Comparison of ENCODE assay signal across 20 cellular contexts in genomic region chr12:124434951-124435805, GRCh38.
A peak's percentile ranks its signal among the peaks of the same experiment; 100 is the strongest.
DNase-seq lines count a peak whose midpoint lies in the region; ATAC-seq, FAIRE-seq and TF ChIP-seq lines count a peak whose summit lies in the region.
"Had no signal": no experiment of that assay in that cellular context is flagged by ENCODE, and none has a peak within 500 bp of the region (broad histone marks: within the 10 kb centered on the region; RNA-seq: fewer than 3 reads in every experiment).

No MANE protein-coding gene starts in this region.

- TF ChIP-seq RAD21 in K562 (CRISPR knock-in tag; conservative IDR thresholded peaks at IDR 0.05 in 1 of 2, IDR thresholded peaks at IDR 0.05 in 1 of 2): no peak

- no peak for FAIRE-seq in K562 (lab: Jason Lieb, UNC)
- FAIRE-seq: keratinocyte had no signal

- peaks cover 19 to 26% of the 10 kb centered on the region in 2 donors for H3K4me1 Mint-ChIP-seq in natural killer cell treated with Interleukin-12 subunit alpha and Interleukin-12 subunit beta and Interleukin-15 and Interleukin-18, amount 100 ng/mL, for 72 hours (ENCODE audit: low read depth in 2 of 2)
- H3K4me1 Mint-ChIP-seq in natural killer cell: peaks cover 17 to 58% of the 10 kb centered on the region in 2 donors

- H4K20me1 ChIP-seq in K562 (replicated peaks; ENCODE audit: control insufficient read depth, insufficient read depth, low read length): no peaks in the 10 kb centered on the region; the same call in 1 of the 2 replicates

- 87% methylated on average over 12 of the region's 17 CpGs for WGBS in K562 (ENCODE audit: insufficient coverage, low coverage, missing lambda C conversion rate)
- 69 to 77% methylated on average over 14 to 17 of the region's 17 CpGs for WGBS in mesodermal cell (ENCODE audit: insufficient coverage in 2 of 2), 2 experiments
- 84% methylated on average over 14 to 16 of the region's 17 CpGs for WGBS in upper lobe of left lung, 2 donors

- H3K36me3 ChIP-seq in K562 (ENCODE audit: control insufficient read depth, insufficient read depth, low read length): peaks cover 29% of the 10 kb centered on the region
- H3K36me3 ChIP-seq in mesodermal cell (ENCODE audit: control insufficient read depth, insufficient read depth, low read length): peaks cover 37% of the 10 kb centered on the region
- H3K36me3 ChIP-seq in vagina: peaks cover 0 to 15% of the 10 kb centered on the region in 2 donors
- peaks cover 9 to 43% (median 25%) of the 10 kb centered on the region in 4 donors for H3K36me3 ChIP-seq in upper lobe of left lung
- H3K36me3 ChIP-seq: colonic mucosa had no signal

- no peak overlapping the region for H3K27ac Mint-ChIP-seq in natural killer cell treated with Interleukin-12 subunit alpha and Interleukin-12 subunit beta and Interleukin-15 and Interleukin-18, amount 100 ng/mL, for 72 hours
- peak overlapping the region in 1 of 2 donors; percentile 64 for H3K27ac Mint-ChIP-seq in natural killer cell

- H2AFZ ChIP-seq in K562 (ENCODE audit: low read depth, low read length): no peak overlapping the region

- H3K9ac ChIP-seq in K562 (ENCODE audit: insufficient read depth in 1 of 2, low read depth in 2 of 2, low read length in 2 of 2): no peak overlapping the region

- POLR2A ChIA-PET in K562 (lab: Yijun Ruan, JAX): interaction anchor here (0.6 kb wide), 1 partner anchor 119 kb away, joined by 3 read pairs; no protein-coding TSS in a partner anchor

- TF ChIP-seq EP300 in K562 (IDR thresholded peaks at IDR 0.05; ENCODE audit: low read length): no peak
- no peak for TF ChIP-seq EP300 in upper lobe of left lung (IDR thresholded peaks at IDR 0.05)

- no peaks in the 10 kb centered on the region for H3K27me3 ChIP-seq in K562 (ENCODE audit: control insufficient read depth in 2 of 2, insufficient read depth in 2 of 2, low read length in 2 of 2)
- no peaks in the 10 kb centered on the region for H3K27me3 ChIP-seq in vagina
- no peaks in the 10 kb centered on the region for H3K27me3 ChIP-seq in upper lobe of left lung
- H3K27me3 ChIP-seq: adrenal gland, colonic mucosa had no signal

- H3K4me3 ChIP-seq in K562 (no peak overlapping the region), mesodermal cell (ENCODE audit: extremely low read depth, insufficient read depth, low read length, poor library complexity, severe bottlenecking) (no peak overlapping the region), vagina (no peak overlapping the region), upper lobe of left lung (no peak overlapping the region)
- H3K4me3 ChIP-seq: adrenal gland, colonic mucosa had no signal

- H3K27ac ChIP-seq in K562 (ENCODE audit: extremely low read depth, low read depth, low read length) (no peak overlapping the region), mesodermal cell (ENCODE audit: low read depth, low read length, severe bottlenecking) (peak overlapping the region; percentile 36), vagina (peak overlapping the region; percentile 8), upper lobe of left lung (peak overlapping the region in 2 of 4 donors; percentile 4 to 28)
- H3K27ac ChIP-seq: colonic mucosa had no signal

- H3K79me2 ChIP-seq in K562 (ENCODE audit: control insufficient read depth, insufficient read depth, low read length): no peaks in the 10 kb centered on the region

- no peak for TF ChIP-seq POLR2A in K562 (conservative IDR thresholded peaks at IDR 0.05)
- TF ChIP-seq POLR2A in vagina (IDR thresholded peaks at IDR 0.05): no peak
- TF ChIP-seq POLR2A in upper lobe of left lung (IDR thresholded peaks at IDR 0.05): no peak

- intact Hi-C loops in natural killer cell (cut with micrococcal nuclease): no loop called here
- intact Hi-C loops in K562 (cut with micrococcal nuclease): no loop called here
- intact Hi-C loops in vagina (cut with DNase I): no loop called here

- DNase-seq in natural killer cell treated with Interleukin-12 subunit alpha and Interleukin-12 subunit beta and Interleukin-15 and Interleukin-18, amount 100 ng/mL, for 72 hours (ENCODE audit: low spot score): peak; percentile 13
- no peak for DNase-seq in natural killer cell
- no peak for DNase-seq in K562 (ENCODE audit: extremely low read depth in 1 of 4, low spot score in 3 of 4)
- no peak for DNase-seq in vagina (ENCODE audit: extremely low spot score in 2 of 2)
- DNase-seq in upper lobe of left lung: no peak
- no peak for DNase-seq in kidney glomerular epithelial cell (lab: John Stamatoyannopoulos, UW)
- DNase-seq in GM20000 (ENCODE audit: low spot score): no peak
- DNase-seq: activated CD4-positive, alpha-beta T cell treated with anti-CD3 and anti-CD28 coated beads, Interleukin-2, amount 50 U/mL, for 1 hour; activated T-cell treated with anti-CD3 and anti-CD28 coated beads, Interleukin-2, amount 50 U/mL, for 4 hours; adrenal gland; colonic mucosa; erythroblast; Karpas-422; NCI-H1417 treated with DMSO at 0.1 percent for 48 hours; NCI-H2227 treated with DMSO at 0.1 percent for 48 hours; SHP77 treated with DMSO at 0.1 percent for 48 hours; stimulated activated naive CD4-positive, alpha-beta T cell treated with Interleukin-2 at 50 U/mL for 16 hours; T1000 had no signal

- in situ Hi-C loops in K562 (cut with MboI): no loop called here

- H3K27me3 Mint-ChIP-seq in natural killer cell treated with Interleukin-12 subunit alpha and Interleukin-12 subunit beta and Interleukin-15 and Interleukin-18, amount 100 ng/mL, for 72 hours: no peaks in the 10 kb centered on the region
- no peaks in the 10 kb centered on the region for H3K27me3 Mint-ChIP-seq in natural killer cell (ENCODE audit: low read depth in 2 of 2)

- TF ChIP-seq CTCF in natural killer cell (IDR thresholded peaks at IDR 0.05) (no peak), K562 (IDR thresholded peaks at IDR 0.05 in 2 of 3, conservative IDR thresholded peaks at IDR 0.05 in 1 of 3; ENCODE audit: insufficient read depth in 2 of 3, low read depth in 1 of 3, low read length in 3 of 3) (no peak), vagina (IDR thresholded peaks at IDR 0.05) (no peak), upper lobe of left lung (IDR thresholded peaks at IDR 0.05) (no peak), GM20000 (IDR thresholded peaks at IDR 0.05; ENCODE audit: extremely low read depth, missing control alignments) (no peak)

- no peak for ATAC-seq in natural killer cell treated with Interleukin-12 subunit alpha and Interleukin-12 subunit beta and Interleukin-15 and Interleukin-18, amount 100 ng/mL, for 72 hours
- ATAC-seq in natural killer cell: no peak
- ATAC-seq in K562: no peak
- ATAC-seq in upper lobe of left lung (ENCODE audit: low FRiP score in 2 of 2): no peak

- peaks cover 9% of the 10 kb centered on the region for H3K36me3 Mint-ChIP-seq in natural killer cell treated with Interleukin-12 subunit alpha and Interleukin-12 subunit beta and Interleukin-15 and Interleukin-18, amount 100 ng/mL, for 72 hours
- no peaks in the 10 kb centered on the region for H3K36me3 Mint-ChIP-seq in natural killer cell

- CTCF ChIA-PET in K562 (lab: Yijun Ruan, JAX; ENCODE audit: low intra/inter-chr PET ratio): no interaction called here

- H3K4me1 ChIP-seq in K562 (replicated peaks in 1 of 2; ENCODE audit: control insufficient read depth in 2 of 2, insufficient read depth in 2 of 2, low read length in 2 of 2) (peaks cover 0 to 26% of the 10 kb centered on the region in 2 experiments; a peak in 2 of 5 replicates), mesodermal cell (ENCODE audit: control insufficient read depth, insufficient read depth, low read length, poor library complexity, severe bottlenecking) (peaks cover 8% of the 10 kb centered on the region), vagina (peaks cover 16% of the 10 kb centered on the region), upper lobe of left lung (peaks cover 25 to 33% (median 27%) of the 10 kb centered on the region in 4 donors)
- H3K4me1 ChIP-seq: colonic mucosa had no signal

- no peak overlapping the region for H3K4me2 ChIP-seq in K562 (ENCODE audit: insufficient read depth, low read length)

- H3K4me3 Mint-ChIP-seq in natural killer cell treated with Interleukin-12 subunit alpha and Interleukin-12 subunit beta and Interleukin-15 and Interleukin-18, amount 100 ng/mL, for 72 hours: no peak overlapping the region
- H3K4me3 Mint-ChIP-seq in natural killer cell: no peak overlapping the region
- H3K4me3 Mint-ChIP-seq: activated T-cell treated with anti-CD3 and anti-CD28 coated beads, Interleukin-2, amount 50 U/mL, for 4 hours had no signal

- no TSS peak for BruUV-seq in K562 (replicated peaks; lab: Mats Ljungman, UMichigan)

- no peaks in the 10 kb centered on the region for H3K9me1 ChIP-seq in K562 (ENCODE audit: control insufficient read depth, insufficient read depth, low read length)

- H3K9me3 ChIP-seq in K562 (replicated peaks; ENCODE audit: control insufficient read depth, insufficient read depth, low read depth, low read length) (0 out of 2 replicates have a peak, but pooled peaks cover 2% of the 10 kb centered on the region), mesodermal cell (ENCODE audit: control insufficient read depth, low read length) (no peaks in the 10 kb centered on the region), vagina (no peaks in the 10 kb centered on the region), upper lobe of left lung (no peaks in the 10 kb centered on the region)
- H3K9me3 ChIP-seq: adrenal gland, colonic mucosa had no signal

- no peaks in the 10 kb centered on the region for H3K9me3 Mint-ChIP-seq in natural killer cell treated with Interleukin-12 subunit alpha and Interleukin-12 subunit beta and Interleukin-15 and Interleukin-18, amount 100 ng/mL, for 72 hours
- H3K9me3 Mint-ChIP-seq in natural killer cell: no peaks in the 10 kb centered on the region
- H3K9me3 Mint-ChIP-seq: activated T-cell treated with anti-CD3 and anti-CD28 coated beads, Interleukin-2, amount 50 U/mL, for 4 hours had no signal

TF ChIP-seq in K562, 482 proteins besides CTCF, POLR2A, EP300 and RAD21 (continues in another document):
- TF ChIP-seq ZNF764 (CRISPR knock-in tag; IDR thresholded peaks at IDR 0.05; ENCODE audit: low read depth) (no peak), TOE1 (IDR thresholded peaks at IDR 0.05; ENCODE audit: borderline replicate concordance) (no peak), TOE1 (CRISPR knock-in tag; IDR thresholded peaks at IDR 0.05; ENCODE audit: borderline replicate concordance, low read depth) (no peak), POLR2G (IDR thresholded peaks at IDR 0.05; ENCODE audit: low read depth, low read length) (peak; percentile 29; the same call in 1 of the 2 replicates)
